In genomic region chr1:228081144-228081543, GRCh38 we compare ENCODE assay signal across 9 cellular contexts. TPM values are rescaled to one million over a fixed set of nuclear protein-coding genes. Genes with fewer than 3 reads are reported as not detected.
A peak's percentile ranks its signal among the peaks of the same experiment; 100 is the strongest.
DNase-seq lines count a peak whose midpoint lies in the region; ATAC-seq and TF ChIP-seq lines count a peak whose summit lies in the region.
"Had no signal": no experiment of that assay in that cellular context is flagged by ENCODE, and none has a peak within 500 bp of the region (broad histone marks: within the 10 kb centered on the region; RNA-seq: fewer than 3 reads in every experiment).

No MANE protein-coding gene starts in this region.

- no peak for ATAC-seq in psoas muscle

- peak overlapping the region; percentile 98; the same call in 1 of the 2 replicates for H3K4me3 ChIP-seq in SJSA1
- H3K4me3 ChIP-seq in fibroblast of lung (replicated peaks in 1 of 4; ENCODE audit: control extremely low read depth in 1 of 4, insufficient read depth in 1 of 4, low read depth in 3 of 4, low read length in 4 of 4) = peak overlapping the region; percentile 65 to 99 (median 84)
- peak overlapping the region; percentile 99 for H3K4me3 ChIP-seq in psoas muscle

- H3K36me3 ChIP-seq in SJSA1 (peaks cover 37% of the 10 kb centered on the region), fibroblast of lung (ENCODE audit: control insufficient read depth, insufficient read depth, low read length) (peaks cover 1% of the 10 kb centered on the region), psoas muscle (ENCODE audit: insufficient read depth in 1 of 2, low read depth in 1 of 2) (no peaks in the 10 kb centered on the region)

- no peak for TF ChIP-seq CTCF in fibroblast of lung (conservative IDR thresholded peaks at IDR 0.05 in 1 of 2, IDR thresholded peaks at IDR 0.05 in 1 of 2; ENCODE audit: low read depth in 1 of 2, low read length in 2 of 2)
- no peak for TF ChIP-seq CTCF in psoas muscle (IDR thresholded peaks at IDR 0.05)

- 71 to 83% (median 72%) methylated on average over 7 of the region's 7 CpGs for WGBS in psoas muscle, 3 donors

- DNase-seq in GM03348 (ENCODE audit: low spot score) (peak; percentile 36), SJSA1 (ENCODE audit: low read depth in 1 of 2, low spot score in 2 of 2) (no peak), fibroblast of lung (ENCODE audit: low read depth in 2 of 2) (no peak), psoas muscle (peak; percentile 11 to 56), NCI-H2171 (lab: John Stamatoyannopoulos, UW) (no peak), NCI-H774 (lab: John Stamatoyannopoulos, UW) (no peak)
- DNase-seq in stimulated activated naive CD4-positive, alpha-beta T cell treated with Interleukin-2 at 50 U/mL for 16 hours (lab: John Stamatoyannopoulos, UW) = no peak
- no peak for DNase-seq in activated CD4-positive, alpha-beta T cell treated with anti-CD3 and anti-CD28 coated beads, Interleukin-2, amount 50 U/mL, for 1 hour
- DNase-seq: NCI-H748 treated with DMSO at 0.1 percent for 48 hours had no signal

- no peak overlapping the region for H2AFZ ChIP-seq in fibroblast of lung (ENCODE audit: low read length)

- peak overlapping the region; percentile 94 for H3K4me2 ChIP-seq in fibroblast of lung (ENCODE audit: extremely low read depth, insufficient read depth, low read length)

- H3K9me3 ChIP-seq in SJSA1 (replicated peaks) (no peaks in the 10 kb centered on the region), fibroblast of lung (ENCODE audit: control insufficient read depth, insufficient read depth, low read depth, low read length) (no peaks in the 10 kb centered on the region), psoas muscle (no peaks in the 10 kb centered on the region)

- no peak overlapping the region for H3K9ac ChIP-seq in fibroblast of lung (ENCODE audit: insufficient read depth, low read length)

- H3K27me3 ChIP-seq in SJSA1 (replicated peaks) (no peaks in the 10 kb centered on the region), fibroblast of lung (ENCODE audit: control insufficient read depth, insufficient read depth, low read length) (no peaks in the 10 kb centered on the region), psoas muscle (ENCODE audit: insufficient read depth in 3 of 3, low read length in 2 of 3) (peaks cover 0 to under 1% (median 0%) of the 10 kb centered on the region in 3 donors)

- peaks cover 8% of the 10 kb centered on the region for H4K20me1 ChIP-seq in fibroblast of lung (ENCODE audit: control insufficient read depth, extremely low read depth, insufficient read depth, low read length)

- peaks cover 52% of the 10 kb centered on the region for H3K79me2 ChIP-seq in fibroblast of lung (ENCODE audit: control insufficient read depth, insufficient read depth, low read length)

- intact Hi-C loops in psoas muscle (cut with DNase I) = loop anchor here in 1 of 2 donors (10.0 kb wide), 1 partner anchor 346 kb away; the partner anchor contains the start of genes JMJD4 and SNAP47

- peaks cover 35% of the 10 kb centered on the region for H3K4me1 ChIP-seq in SJSA1 (replicated peaks)
- peaks cover 9% of the 10 kb centered on the region for H3K4me1 ChIP-seq in fibroblast of lung (ENCODE audit: control insufficient read depth, extremely low read depth, insufficient read depth, low read length)
- H3K4me1 ChIP-seq in psoas muscle = peaks cover 30% of the 10 kb centered on the region

- H3K27ac ChIP-seq in SJSA1 (no peak overlapping the region), fibroblast of lung (ENCODE audit: insufficient read depth, low read length) (no peak overlapping the region), psoas muscle (no peak overlapping the region)

RNA-seq across cellular contexts. Expression of gene ARF1, which starts 1.4 kb away (rescaled TPM):
- total RNA-seq in SJSA1 (2014; rRNA removed; shearing (Covaris generic)) = 161 and 212 TPM in 2 replicates
- 195 and 261 TPM in 2 replicates for total RNA-seq in fibroblast of lung
- 546 and 642 TPM in 2 replicates for polyA plus RNA-seq in fibroblast of lung
- polyA plus RNA-seq in fibroblast of lung (2012) = 456 and 567 TPM in 2 replicates
- polyA minus RNA-seq in fibroblast of lung (ENCODE audit: low replicate concordance) = 684 and 840 TPM in 2 replicates
- 100 to 1,000 TPM; 176 to 328 (median 256) TPM for total RNA-seq in psoas muscle
- polyA plus RNA-seq in psoas muscle = 100 to 1,000 TPM; 257 to 612 (median 345) TPM

RNA-seq across cellular contexts. Expression of gene C1orf35, which starts 22.0 kb away (rescaled TPM):
- 18.7 and 49.2 TPM in 2 replicates for total RNA-seq in SJSA1 (2014; rRNA removed; shearing (Covaris generic))
- total RNA-seq in fibroblast of lung (7.6 and 8.0 TPM in 2 replicates), psoas muscle (1 to 10 TPM; 3.6 to 6.5 (median 5.1) TPM)
- polyA plus RNA-seq in fibroblast of lung (4.8 and 7.0 TPM in 2 replicates), psoas muscle (1 to 10 TPM; 5.7 to 8.2 (median 7.8) TPM)
- polyA plus RNA-seq in fibroblast of lung (2012) = 8.5 and 15.4 TPM in 2 replicates
- polyA minus RNA-seq in fibroblast of lung (ENCODE audit: low replicate concordance) = 2.6 and 6.9 TPM in 2 replicates

RNA-seq across cellular contexts. Expression of gene MRPL55, which starts 28.0 kb away (rescaled TPM):
- 93.4 and 101 TPM in 2 replicates for total RNA-seq in SJSA1 (2014; rRNA removed; shearing (Covaris generic))
- total RNA-seq in fibroblast of lung = 51.7 and 61.6 TPM in 2 replicates
- 39.5 and 41.0 TPM in 2 replicates for polyA plus RNA-seq in fibroblast of lung
- 55.0 and 70.4 TPM in 2 replicates for polyA plus RNA-seq in fibroblast of lung (2012)
- polyA minus RNA-seq in fibroblast of lung (ENCODE audit: low replicate concordance) = 7.1 and 30.6 TPM in 2 replicates
- 10 to 100 TPM; 35.7 to 43.4 (median 39.2) TPM for total RNA-seq in psoas muscle
- 10 to 100 TPM; 70.9 to 86.2 (median 81.8) TPM for polyA plus RNA-seq in psoas muscle

RNA-seq across cellular contexts. Expression of gene GUK1, which starts 58.9 kb away (rescaled TPM):
- total RNA-seq in SJSA1 (2014; rRNA removed; shearing (Covaris generic)) = 307 and 334 TPM in 2 replicates
- total RNA-seq in fibroblast of lung (325 and 479 TPM in 2 replicates), psoas muscle (100 to 1,000 TPM in 1 of 4 donors, 10 to 100 TPM in 3; 90.2 to 122 (median 92.8) TPM)
- polyA plus RNA-seq in fibroblast of lung (217 and 286 TPM in 2 replicates), psoas muscle (100 to 1,000 TPM; 161 to 271 (median 166) TPM)
- polyA plus RNA-seq in fibroblast of lung (2012) = 265 and 391 TPM in 2 replicates
- 101 and 146 TPM in 2 replicates for polyA minus RNA-seq in fibroblast of lung (ENCODE audit: low replicate concordance)

Comparison
In these comparisons a context has a peak if more than half of its experiments do, and no peak if none do; other contexts are left out.
1. DNase-seq: peak in GM03348 (single experiment) and psoas muscle (2 of 2); none in SJSA1 (0 of 2), fibroblast of lung (0 of 2), stimulated activated naive CD4-positive, alpha-beta T cell treated with Interleukin-2 at 50 U/mL for 16 hours (single experiment), NCI-H2171 (single experiment), NCI-H774 (single experiment) and activated CD4-positive, alpha-beta T cell treated with anti-CD3 and anti-CD28 coated beads, Interleukin-2, amount 50 U/mL, for 1 hour (single experiment).
2. Peak in every context shown above with its lines, with median percentiles within 50 percentile points of each other: H3K4me3 ChIP-seq.